ENCODE assay signal across 9 cellular contexts in genomic region chr9:71614409-71614808, GRCh38.
"Had no signal": no experiment of that assay in that cellular context is flagged by ENCODE, and none has a peak within 500 bp of the region (broad histone marks: within the 10 kb centered on the region; RNA-seq: fewer than 3 reads in every experiment).

No MANE protein-coding gene starts in this region.

- H3K27ac ChIP-seq: HL-60 had no signal

- FAIRE-seq: H1, K562 had no signal

- H3K36me3 ChIP-seq: HAP-1 had no signal

- H3K4me2 ChIP-seq: GM23338 had no signal

- H3K4me3 ChIP-seq: GM23338, HAP-1, K562 had no signal

- H2AFZ ChIP-seq: GM23338 had no signal

- DNase-seq: H7, HFFc6, IMR-90, KG1 had no signal
